ENCODE assay signal across 8 cellular contexts in genomic region chr1:112706505-112707216, GRCh38. TPM values are rescaled to one million over a fixed set of nuclear protein-coding genes. Genes with fewer than 3 reads are reported as not detected.
DNase-seq lines count a peak whose midpoint lies in the region; ATAC-seq and TF ChIP-seq lines count a peak whose summit lies in the region.

RHOC (minus strand) TSS chr1:112707127; CDS start chr1:112703799, 3,328 bp downstream.

- H3K36me3 ChIP-seq in BLaER1 treated with 17β-estradiol and CSF1 and Interleukin-3, amounts not matched to agents 10 nM and 100 nM, result peaks cover 0 to 24% (median 13%) of the 10 kb centered on the region in 11 experiments; a peak in 12 of 22 replicates
- H3K36me3 ChIP-seq in adipocyte (ENCODE audit: control insufficient read depth, insufficient read depth, low read length, severe bottlenecking), result peaks cover 22% of the 10 kb centered on the region
- H3K36me3 ChIP-seq in heart right ventricle, result peaks cover 0 to 27% (median 12%) of the 10 kb centered on the region in 9 donors

- peaks cover 56 to 72% (median 69%) of the 10 kb centered on the region in 10 experiments for H3K4me1 ChIP-seq in BLaER1 treated with 17β-estradiol and CSF1 and Interleukin-3, amounts not matched to agents 10 nM and 100 nM
- H3K4me1 ChIP-seq in adipocyte (ENCODE audit: control insufficient read depth, insufficient read depth, low read length) (peaks cover 46% of the 10 kb centered on the region), heart right ventricle (peaks cover 14 to 51% (median 48%) of the 10 kb centered on the region in 9 donors)

- intact Hi-C loops in heart right ventricle (cut with DNase I), result loop anchor here (1.0 to 10.0 kb wide), 16 partner anchors 32 to 972 kb away; partner anchors contain the start of genes CAPZA1 (in 6 of the 10), ST7L (in 6 of the 10), MOV10 (in 5 of the 10) and CTTNBP2NL (in 1 of the 10)

- peaks cover 43% of the 10 kb centered on the region for H3K27me3 Mint-ChIP-seq in progenitor cell of endocrine pancreas

- peak within 1 kb of the TSS; percentile 91 for H3K27ac Mint-ChIP-seq in progenitor cell of endocrine pancreas

- H3K9me3 Mint-ChIP-seq in progenitor cell of endocrine pancreas (ENCODE audit: low read depth), result no peaks in the 10 kb centered on the region

- peak within 1 kb of the TSS; percentile 88 to 100 (median 98) for H3K4me2 ChIP-seq in BLaER1 treated with 17β-estradiol and CSF1 and Interleukin-3, amounts not matched to agents 10 nM and 100 nM

- H3K9me3 ChIP-seq in BLaER1 treated with 17β-estradiol and CSF1 and Interleukin-3, amounts not matched to agents 10 nM and 100 nM (replicated peaks in 1 of 11), result no peaks in the 10 kb centered on the region
- H3K9me3 ChIP-seq in adipocyte (ENCODE audit: control insufficient read depth, low read length) (no peaks in the 10 kb centered on the region), heart right ventricle (no peaks in the 10 kb centered on the region)

- DNase-seq in NCI-H82 (lab: John Stamatoyannopoulos, UW) (peak; percentile 86), adipocyte (ENCODE audit: low read depth) (peak; percentile 87), heart right ventricle (peak; percentile 78 to 81), progenitor cell of endocrine pancreas (ENCODE audit: low spot score, unreplicated experiment) (peak; percentile 49)
- DNase-seq in activated CD4-positive, CD25-positive, alpha-beta regulatory T cell (lab: John Stamatoyannopoulos, UW), result no peak

- peak; percentile 49 for ATAC-seq in GM18520 (IDR thresholded peaks at IDR 0.05; ENCODE audit: unreplicated experiment)
- peak; percentile 60 for ATAC-seq in HG02943 (IDR thresholded peaks at IDR 0.05; ENCODE audit: low read depth, unreplicated experiment)
- peak; percentile 63 to 88 (median 77) for ATAC-seq in heart right ventricle

- peak within 1 kb of the TSS; percentile 76 to 88 (median 82) for H3K27ac ChIP-seq in BLaER1 treated with 17β-estradiol and CSF1 and Interleukin-3, amounts not matched to agents 10 nM and 100 nM
- peak within 1 kb of the TSS; percentile 96 to 100 (median 99) for H3K27ac ChIP-seq in heart right ventricle

- peaks cover 30% of the 10 kb centered on the region for H3K4me1 Mint-ChIP-seq in progenitor cell of endocrine pancreas (ENCODE audit: low read depth)

- peak within 1 kb of the TSS; percentile 72 for H3K4me3 Mint-ChIP-seq in progenitor cell of endocrine pancreas (ENCODE audit: low read depth)

- H3K9ac ChIP-seq in BLaER1 treated with 17β-estradiol and CSF1 and Interleukin-3, amounts not matched to agents 10 nM and 100 nM, result peak within 1 kb of the TSS; percentile 82 to 92 (median 88)
- H3K9ac ChIP-seq in adipocyte (ENCODE audit: low read length), result peak within 1 kb of the TSS; percentile 95

- no peak for TF ChIP-seq CTCF in heart right ventricle (IDR thresholded peaks at IDR 0.05)
- no peak for TF ChIP-seq CTCF in progenitor cell of endocrine pancreas (IDR thresholded peaks at IDR 0.05; ENCODE audit: unreplicated experiment)

- H4K20me1 ChIP-seq in BLaER1 treated with 17β-estradiol and CSF1 and Interleukin-3, amounts not matched to agents 10 nM and 100 nM, result peaks cover 0 to 27% (median 7%) of the 10 kb centered on the region in 11 experiments; a peak in 8 of 22 replicates

- no peaks in the 10 kb centered on the region; a peak in 1 of 22 replicates for H3K27me3 ChIP-seq in BLaER1 treated with 17β-estradiol and CSF1 and Interleukin-3, amounts not matched to agents 10 nM and 100 nM
- H3K27me3 ChIP-seq in adipocyte (replicated peaks; ENCODE audit: control insufficient read depth, insufficient read depth, low read length) (no peaks in the 10 kb centered on the region), heart right ventricle (no peaks in the 10 kb centered on the region)

- 1% methylated on average over 38 to 60 of the region's 60 CpGs for WGBS in heart right ventricle, 2 donors

- peak within 1 kb of the TSS; percentile 69 to 95 (median 86) for H3K4me3 ChIP-seq in BLaER1 treated with 17β-estradiol and CSF1 and Interleukin-3, amounts not matched to agents 10 nM and 100 nM
- H3K4me3 ChIP-seq in adipocyte (ENCODE audit: low read length) (peak within 1 kb of the TSS; percentile 89), heart right ventricle (peak within 1 kb of the TSS; percentile 89 to 100 (median 98))

- H3K36me3 Mint-ChIP-seq in progenitor cell of endocrine pancreas (ENCODE audit: insufficient read depth), result peaks cover 4% of the 10 kb centered on the region

RNA-seq across cellular contexts. Expression of gene RHOC, which starts in this region (rescaled TPM):
- total RNA-seq in heart right ventricle (100 to 1,000 TPM; 115 to 225 (median 158) TPM), progenitor cell of endocrine pancreas (87.3 and 97.3 TPM in 2 replicates)
- polyA plus RNA-seq in heart right ventricle, result 100 to 1,000 TPM; 156 to 408 TPM

Comparison
In these comparisons a context has a peak if more than half of its experiments do, and no peak if none do; other contexts are left out.
1. DNase-seq: peak in NCI-H82 (single experiment), adipocyte (single experiment), heart right ventricle (2 of 2) and progenitor cell of endocrine pancreas (single experiment); none in activated CD4-positive, CD25-positive, alpha-beta regulatory T cell (0 of 4).
2. Peak in every context shown above with its lines, with median percentiles within 50 percentile points of each other: H3K4me3 ChIP-seq and ATAC-seq.